Comparison of ENCODE assay signal across 27 cellular contexts in genomic region chr2:241983571-241984270, GRCh38.
DNase-seq lines count a peak whose midpoint lies in the region; ATAC-seq and TF ChIP-seq lines count a peak whose summit lies in the region.
"Had no signal": no experiment of that assay in that cellular context is flagged by ENCODE, and none has a peak within 500 bp of the region (broad histone marks: within the 10 kb centered on the region; RNA-seq: fewer than 3 reads in every experiment).

No MANE protein-coding gene starts in this region.

- TF ChIP-seq POLR2A in stomach (IDR thresholded peaks at IDR 0.05) = no peak

- no peak for TF ChIP-seq CTCF in stomach (IDR thresholded peaks at IDR 0.05)

- H3K36me3 Mint-ChIP-seq in activated CD8-positive, alpha-beta memory T cell treated with anti-CD3 and anti-CD28 coated beads, Interleukin-2, amount 10 ng/mL, durations not matched to agents 7 days and 5 days = no peaks in the 10 kb centered on the region
- H3K36me3 Mint-ChIP-seq in central memory CD8-positive, alpha-beta T cell (ENCODE audit: insufficient read depth) = peaks cover 7% of the 10 kb centered on the region

- no peaks in the 10 kb centered on the region for H3K36me3 ChIP-seq in mucosa of rectum (ENCODE audit: control insufficient read depth in 2 of 2, insufficient read depth in 2 of 2, low read length in 2 of 2)
- H3K36me3 ChIP-seq in stomach = no peaks in the 10 kb centered on the region
- H3K36me3 ChIP-seq: brain microvascular endothelial cell, gastroesophageal sphincter, thyroid gland, WERI-Rb-1 had no signal

- peaks cover 8% of the 10 kb centered on the region for H3K4me1 Mint-ChIP-seq in activated CD8-positive, alpha-beta memory T cell treated with anti-CD3 and anti-CD28 coated beads, Interleukin-2, amount 10 ng/mL, durations not matched to agents 7 days and 5 days
- peaks cover 22% of the 10 kb centered on the region for H3K4me1 Mint-ChIP-seq in central memory CD8-positive, alpha-beta T cell

- no peak overlapping the region for H3K27ac Mint-ChIP-seq in activated CD8-positive, alpha-beta memory T cell treated with anti-CD3 and anti-CD28 coated beads, Interleukin-2, amount 10 ng/mL, durations not matched to agents 7 days and 5 days
- H3K27ac Mint-ChIP-seq in central memory CD8-positive, alpha-beta T cell (ENCODE audit: low read depth) = peak overlapping the region; percentile 96
- H3K27ac Mint-ChIP-seq: HFFc6 had no signal

- H3K9me3 ChIP-seq in mucosa of rectum (ENCODE audit: control insufficient read depth in 2 of 2, low read length in 2 of 2) = no peaks in the 10 kb centered on the region
- H3K9me3 ChIP-seq in stomach = peaks cover 0 to 1% (median 0%) of the 10 kb centered on the region in 4 donors
- H3K9me3 ChIP-seq: thyroid gland had no signal

- DNase-seq in activated CD8-positive, alpha-beta memory T cell treated with anti-CD3 and anti-CD28 coated beads, Interleukin-2, amount 10 ng/mL, durations not matched to agents 7 days and 5 days = peak; percentile 40
- DNase-seq in activated CD8-positive, alpha-beta memory T cell treated with anti-CD3 and anti-CD28 coated beads, Interleukin-2, amount 50 U/mL, for 4 hours = no peak
- DNase-seq in central memory CD8-positive, alpha-beta T cell (ENCODE audit: low spot score in 2 of 2) = no peak
- DNase-seq in stomach (peak; percentile 23), hepatic stellate cell (ENCODE audit: low spot score) (no peak), nucleus accumbens (lab: John Stamatoyannopoulos, UW) (no peak), RPMI8226 (no peak)
- DNase-seq: 8988T; activated effector memory CD4-positive, alpha-beta T cell treated with anti-CD3 and anti-CD28 coated beads, Interleukin-2, amount 50 U/mL, for 16 hours; brain microvascular endothelial cell; DMS79; HFFc6; kidney; mammary epithelial cell; NCI-H1105 treated with DMSO at 0.1 percent for 48 hours; NCI-H2029; NCI-H226; right cardiac atrium; stimulated activated CD4-positive, alpha-beta T cell treated with anti-CD3 and anti-CD28 coated beads, Interleukin-12 subunit alpha, Interleukin-12 subunit beta, amount 100 ng/mL, for 4 hours; stimulated activated CD4-positive, alpha-beta T cell treated with anti-CD3 and anti-CD28 coated beads, Interleukin-4, amount 100 ng/mL, for 4 hours; stimulated activated naive CD8-positive, alpha-beta T cell treated with anti-CD3 and anti-CD28 coated beads, Interleukin-15, Interleukin-2, amounts not matched to agents 100 U/mL and 50 U/mL, for 24 hours; thyroid gland; WERI-Rb-1 had no signal

- no peak for ATAC-seq in activated CD8-positive, alpha-beta memory T cell treated with anti-CD3 and anti-CD28 coated beads, Interleukin-2, amount 10 ng/mL, durations not matched to agents 7 days and 5 days
- no peak for ATAC-seq in central memory CD8-positive, alpha-beta T cell (replicated peaks; ENCODE audit: extremely low read depth, poor library complexity, severe bottlenecking)
- ATAC-seq: gastroesophageal sphincter; right cardiac atrium; stimulated activated naive CD8-positive, alpha-beta T cell treated with anti-CD3 and anti-CD28 coated beads, Interleukin-15, Interleukin-2, amounts not matched to agents 100 U/mL and 50 U/mL, for 24 hours had no signal

- H3K9ac ChIP-seq in mucosa of rectum (ENCODE audit: low read depth in 1 of 2, low read length in 2 of 2) = peak overlapping the region in 1 of 2 donors; percentile 24
- H3K9ac ChIP-seq: parathyroid adenoma had no signal

- H3K9me3 Mint-ChIP-seq in activated CD8-positive, alpha-beta memory T cell treated with anti-CD3 and anti-CD28 coated beads, Interleukin-2, amount 10 ng/mL, durations not matched to agents 7 days and 5 days (ENCODE audit: low read depth) = no peaks in the 10 kb centered on the region
- H3K9me3 Mint-ChIP-seq in central memory CD8-positive, alpha-beta T cell = no peaks in the 10 kb centered on the region

- WGBS in stomach, 5 donors = 84 to 92% (median 91%) methylated on average over 21 to 22 of the region's 22 CpGs

- H3K4me3 ChIP-seq in mucosa of rectum (ENCODE audit: low read length in 2 of 2) = peak overlapping the region; percentile 34 to 56
- no peak overlapping the region for H3K4me3 ChIP-seq in stomach
- H3K4me3 ChIP-seq: gastroesophageal sphincter, thyroid gland had no signal

- H3K4me1 ChIP-seq in mucosa of rectum (ENCODE audit: control insufficient read depth in 2 of 2, insufficient read depth in 2 of 2, low read length in 2 of 2) (peaks cover 0 to 3% of the 10 kb centered on the region in 2 donors), stomach (no peaks in the 10 kb centered on the region)
- H3K4me1 ChIP-seq: gastroesophageal sphincter, parathyroid adenoma, thyroid gland had no signal

- H3K27me3 Mint-ChIP-seq in activated CD8-positive, alpha-beta memory T cell treated with anti-CD3 and anti-CD28 coated beads, Interleukin-2, amount 10 ng/mL, durations not matched to agents 7 days and 5 days = peaks cover 5% of the 10 kb centered on the region
- H3K27me3 Mint-ChIP-seq in central memory CD8-positive, alpha-beta T cell = no peaks in the 10 kb centered on the region

- intact Hi-C loops in stomach (cut with DNase I; ENCODE audit: low total_unique reads) = no loop called here

- CTCF ChIA-PET in activated CD8-positive, alpha-beta memory T cell treated with anti-CD3 and anti-CD28 coated beads, Interleukin-2, amount 10 ng/mL, durations not matched to agents 7 days and 5 days (lab: Charles Lee) = no interaction called here

- TF ChIP-seq EP300 in stomach (IDR thresholded peaks at IDR 0.05) = no peak

- H3K27ac ChIP-seq in mucosa of rectum (ENCODE audit: low read depth in 2 of 2, low read length in 2 of 2) (peak overlapping the region; percentile 1 to 45), stomach (no peak overlapping the region)
- H3K27ac ChIP-seq: brain microvascular endothelial cell, gastroesophageal sphincter, parathyroid adenoma, RWPE1, thyroid gland, WERI-Rb-1 had no signal

- no peak overlapping the region for H3K4me3 Mint-ChIP-seq in activated CD8-positive, alpha-beta memory T cell treated with anti-CD3 and anti-CD28 coated beads, Interleukin-2, amount 10 ng/mL, durations not matched to agents 7 days and 5 days
- no peak overlapping the region for H3K4me3 Mint-ChIP-seq in central memory CD8-positive, alpha-beta T cell
- H3K4me3 Mint-ChIP-seq: HFFc6 had no signal

- H3K27me3 ChIP-seq in mucosa of rectum (ENCODE audit: control insufficient read depth in 2 of 2, insufficient read depth in 2 of 2, low read length in 2 of 2) (no peaks in the 10 kb centered on the region), stomach (peaks cover 0 to 5% (median 0%) of the 10 kb centered on the region in 3 donors)
- H3K27me3 ChIP-seq: brain microvascular endothelial cell, thyroid gland had no signal

Comparison
In these comparisons a context has a peak if more than half of its experiments do, and no peak if none do; other contexts are left out.
1. DNase-seq: peak in activated CD8-positive, alpha-beta memory T cell treated with anti-CD3 and anti-CD28 coated beads, Interleukin-2, amount 10 ng/mL, durations not matched to agents 7 days and 5 days (single experiment) and stomach (single experiment); none in activated CD8-positive, alpha-beta memory T cell treated with anti-CD3 and anti-CD28 coated beads, Interleukin-2, amount 50 U/mL, for 4 hours (single experiment), central memory CD8-positive, alpha-beta T cell (0 of 2), hepatic stellate cell (single experiment), nucleus accumbens (0 of 56) and RPMI8226 (single experiment).
2. H3K27ac ChIP-seq: peak in mucosa of rectum (2 of 2); none in stomach (0 of 5).
3. H3K4me3 ChIP-seq: peak in mucosa of rectum (2 of 2); none in stomach (0 of 4).